In genomic region chr9:128322342-128323191, GRCh38 we compare ENCODE assay signal across 8 cellular contexts. TPM values are rescaled to one million over a fixed set of nuclear protein-coding genes. Genes with fewer than 3 reads are reported as not detected.
DNase-seq lines count a peak whose midpoint lies in the region; ATAC-seq and TF ChIP-seq lines count a peak whose summit lies in the region.

COQ4 (plus strand) TSS chr9:128322839; CDS start chr9:128322859, 20 bp downstream.
TRUB2 (minus strand) TSS chr9:128322447; CDS start chr9:128322408, 39 bp downstream.

- DNase-seq in NCI-H69 (lab: John Stamatoyannopoulos, UW) (peak; percentile 98), coronary artery (ENCODE audit: low spot score) (peak; percentile 96), left kidney (ENCODE audit: low read depth, low spot score) (peak; percentile 98)
- peak; percentile 95 for DNase-seq in activated CD4-positive, alpha-beta T cell treated with anti-CD3 and anti-CD28 coated beads, Interleukin-2, amount 10 ng/mL, durations not matched to agents 7 days and 5 days
- peak; percentile 93 for DNase-seq in stimulated activated CD4-positive, alpha-beta T cell treated with anti-CD3 and anti-CD28 coated beads, Interleukin-1b, Interleukin-23, amount 100 ng/mL, for 48 hours

- peaks cover 30% of the 10 kb centered on the region for H3K4me1 Mint-ChIP-seq in activated CD4-positive, alpha-beta T cell treated with anti-CD3 and anti-CD28 coated beads, Interleukin-2, amount 10 ng/mL, durations not matched to agents 7 days and 5 days

- no peaks in the 10 kb centered on the region for H3K9me3 ChIP-seq in BLaER1 treated with 17β-estradiol and CSF1 and Interleukin-3, amounts not matched to agents 10 nM and 100 nM (replicated peaks in 1 of 11)

- peak within 1 kb of the TSS; percentile 95 for H3K27ac Mint-ChIP-seq in activated CD4-positive, alpha-beta T cell treated with anti-CD3 and anti-CD28 coated beads, Interleukin-2, amount 10 ng/mL, durations not matched to agents 7 days and 5 days

- TF ChIP-seq CTCF in coronary artery (IDR thresholded peaks at IDR 0.05) = no peak

- peak within 1 kb of the TSS; percentile 80 to 97 (median 93) for H3K4me3 ChIP-seq in BLaER1 treated with 17β-estradiol and CSF1 and Interleukin-3, amounts not matched to agents 10 nM and 100 nM
- peak within 1 kb of the TSS; percentile 83 for H3K4me3 ChIP-seq in coronary artery

- no peaks in the 10 kb centered on the region for H3K9me3 Mint-ChIP-seq in activated CD4-positive, alpha-beta T cell treated with anti-CD3 and anti-CD28 coated beads, Interleukin-2, amount 10 ng/mL, durations not matched to agents 7 days and 5 days

- H4K20me1 ChIP-seq in BLaER1 treated with 17β-estradiol and CSF1 and Interleukin-3, amounts not matched to agents 10 nM and 100 nM = peaks cover 0 to 13% (median 3%) of the 10 kb centered on the region in 11 experiments; a peak in 5 of 22 replicates

- no peaks in the 10 kb centered on the region for H3K27me3 Mint-ChIP-seq in activated CD4-positive, alpha-beta T cell treated with anti-CD3 and anti-CD28 coated beads, Interleukin-2, amount 10 ng/mL, durations not matched to agents 7 days and 5 days

- peak; percentile 84 for ATAC-seq in GM19351 (IDR thresholded peaks at IDR 0.05; ENCODE audit: unreplicated experiment)
- peak; percentile 72 for ATAC-seq in HG03520 (IDR thresholded peaks at IDR 0.05; ENCODE audit: unreplicated experiment)

- H3K27me3 ChIP-seq in BLaER1 treated with 17β-estradiol and CSF1 and Interleukin-3, amounts not matched to agents 10 nM and 100 nM = no peaks in the 10 kb centered on the region

- H3K9ac ChIP-seq in BLaER1 treated with 17β-estradiol and CSF1 and Interleukin-3, amounts not matched to agents 10 nM and 100 nM = peak within 1 kb of the TSS; percentile 83 to 95 (median 89)

- H3K4me2 ChIP-seq in BLaER1 treated with 17β-estradiol and CSF1 and Interleukin-3, amounts not matched to agents 10 nM and 100 nM = peak within 1 kb of the TSS; percentile 89 to 98 (median 95)

- H3K4me1 ChIP-seq in BLaER1 treated with 17β-estradiol and CSF1 and Interleukin-3, amounts not matched to agents 10 nM and 100 nM = peaks cover 22 to 32% (median 30%) of the 10 kb centered on the region in 10 experiments

- CTCF ChIA-PET in activated CD4-positive, alpha-beta T cell treated with anti-CD3 and anti-CD28 coated beads, Interleukin-2, amount 10 ng/mL, durations not matched to agents 7 days and 5 days (lab: Charles Lee) = no interaction called here

- H3K27ac ChIP-seq in BLaER1 treated with 17β-estradiol and CSF1 and Interleukin-3, amounts not matched to agents 10 nM and 100 nM = peak within 1 kb of the TSS; percentile 69 to 96 (median 89); a peak in 21 of 22 replicates
- H3K27ac ChIP-seq in coronary artery = peak within 1 kb of the TSS; percentile 55 to 94

- peak within 1 kb of the TSS; percentile 96 for H3K4me3 Mint-ChIP-seq in activated CD4-positive, alpha-beta T cell treated with anti-CD3 and anti-CD28 coated beads, Interleukin-2, amount 10 ng/mL, durations not matched to agents 7 days and 5 days

- H3K36me3 Mint-ChIP-seq in activated CD4-positive, alpha-beta T cell treated with anti-CD3 and anti-CD28 coated beads, Interleukin-2, amount 10 ng/mL, durations not matched to agents 7 days and 5 days (ENCODE audit: low read depth) = no peaks in the 10 kb centered on the region

- POLR2A ChIA-PET in activated CD4-positive, alpha-beta T cell treated with anti-CD3 and anti-CD28 coated beads, Interleukin-2, amount 10 ng/mL, durations not matched to agents 7 days and 5 days (lab: Charles Lee) = no interaction called here

- peaks cover 35 to 74% (median 63%) of the 10 kb centered on the region in 11 experiments for H3K36me3 ChIP-seq in BLaER1 treated with 17β-estradiol and CSF1 and Interleukin-3, amounts not matched to agents 10 nM and 100 nM

RNA-seq across cellular contexts. Expression of gene COQ4, which starts in this region (rescaled TPM):
- total RNA-seq in activated CD4-positive, alpha-beta T cell treated with anti-CD3 and anti-CD28 coated beads, Interleukin-2, amount 10 ng/mL, durations not matched to agents 7 days and 5 days = 10 to 100 TPM; 33.9 to 35.6 TPM

RNA-seq across cellular contexts. Expression of gene TRUB2, which starts in this region (rescaled TPM):
- 10 to 100 TPM; 22.2 to 26.7 TPM for total RNA-seq in activated CD4-positive, alpha-beta T cell treated with anti-CD3 and anti-CD28 coated beads, Interleukin-2, amount 10 ng/mL, durations not matched to agents 7 days and 5 days

Comparison
In these comparisons a context has a peak if more than half of its experiments do, and no peak if none do; other contexts are left out.
1. Peak in every context shown above with its lines: DNase-seq, ATAC-seq, H3K4me3 ChIP-seq and H3K27ac ChIP-seq.